ENCODE assay signal across 8 cellular contexts in the genomic region with DNA sequence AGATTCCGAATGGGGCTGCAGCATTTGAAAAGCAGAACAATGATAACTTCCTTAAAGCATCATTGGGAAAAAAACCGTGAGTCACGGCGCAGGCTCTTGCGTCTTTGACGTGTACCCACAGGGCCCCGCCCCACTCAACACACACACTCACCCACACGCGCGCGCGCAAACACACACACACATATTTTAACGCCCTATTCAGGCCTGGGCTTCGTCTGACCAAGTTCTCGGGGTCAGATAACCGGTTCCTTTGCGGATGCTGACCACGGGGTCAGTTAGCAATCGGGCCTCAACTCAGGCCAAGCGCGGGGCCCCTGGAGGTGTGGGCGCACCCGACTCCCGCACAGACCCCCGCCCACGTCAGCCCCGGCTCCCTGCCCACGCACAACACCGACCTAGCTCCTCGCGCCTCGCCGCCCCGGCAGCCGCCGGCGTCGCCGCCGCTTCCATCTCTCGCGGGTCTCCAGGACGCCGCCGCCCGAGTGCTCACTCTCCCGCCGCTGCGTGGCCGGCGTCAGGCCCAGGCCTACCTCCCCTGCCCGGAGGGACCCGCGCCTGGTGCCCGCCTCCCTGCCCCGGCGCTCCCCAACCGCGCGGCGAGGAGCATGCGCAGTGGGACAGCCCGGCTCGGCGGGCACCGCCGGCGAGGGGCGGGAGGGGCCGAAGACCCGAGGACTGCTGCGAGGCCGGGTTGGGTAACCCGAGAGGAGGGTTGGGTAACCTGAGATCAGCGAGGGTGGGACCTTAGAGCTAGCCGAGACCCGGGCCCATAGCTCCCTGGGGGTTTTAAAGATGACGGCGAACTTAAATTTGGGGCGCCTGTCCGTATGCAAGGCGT. TPM values are rescaled to one million over a fixed set of nuclear protein-coding genes. Genes with fewer than 3 reads are reported as not detected.
A peak's percentile ranks its signal among the peaks of the same experiment; 100 is the strongest.
DNase-seq lines count a peak whose midpoint lies in the region; ATAC-seq and TF ChIP-seq lines count a peak whose summit lies in the region.

A gene (minus strand): TSS at position 609 of the 838 bp plus-strand sequence. CDS start 159 bp downstream, at position 450.

- peak; percentile 89 for ATAC-seq in GM21447 (IDR thresholded peaks at IDR 0.05; ENCODE audit: unreplicated experiment)

- H4K20me1 ChIP-seq in OCI-LY3 (ENCODE audit: insufficient read depth, low read length): 0 out of 2 replicates have a peak, but pooled peaks cover 3% of the 10 kb centered on the region

- H3K4me3 ChIP-seq in HUES6 (ENCODE audit: low read depth, low read length): peak within 1 kb of the TSS; percentile 82
- H3K4me3 ChIP-seq in OCI-LY3 (ENCODE audit: low read length): peak within 1 kb of the TSS; percentile 91
- H3K4me3 ChIP-seq in epithelial cell of proximal tubule (ENCODE audit: low read depth, low read length): peak within 1 kb of the TSS; percentile 75

- H3K4me1 ChIP-seq in HUES6 (ENCODE audit: control insufficient read depth, insufficient read depth, low read length): peaks cover 10% of the 10 kb centered on the region
- H3K4me1 ChIP-seq in OCI-LY3 (ENCODE audit: low read length): peaks cover 9% of the 10 kb centered on the region

- H2AFZ ChIP-seq in OCI-LY3 (ENCODE audit: low read depth, low read length): peak within 1 kb of the TSS; percentile 96

- H3K79me2 ChIP-seq in OCI-LY3 (ENCODE audit: low read length): peaks cover 45% of the 10 kb centered on the region

- H3K27me3 ChIP-seq in HUES6 (ENCODE audit: control insufficient read depth, insufficient read depth, low read length) (no peaks in the 10 kb centered on the region), OCI-LY3 (ENCODE audit: low read depth, low read length) (no peaks in the 10 kb centered on the region)

- H3K9me3 ChIP-seq in HUES6 (ENCODE audit: control insufficient read depth, insufficient read depth, low read depth, low read length) (no peaks in the 10 kb centered on the region), OCI-LY3 (ENCODE audit: insufficient read depth, low read length) (no peaks in the 10 kb centered on the region)

- H3K9ac ChIP-seq in HUES6 (ENCODE audit: low read length): peak within 1 kb of the TSS; percentile 92
- H3K9ac ChIP-seq in OCI-LY3 (ENCODE audit: low read length): peak within 1 kb of the TSS; percentile 97

- TF ChIP-seq CTCF in OCI-LY3 (IDR thresholded peaks at IDR 0.05; ENCODE audit: low read depth, low read length): no peak
- TF ChIP-seq CTCF in epithelial cell of proximal tubule (conservative IDR thresholded peaks at IDR 0.05; ENCODE audit: low read depth, low read length): no peak

- DNase-seq in D341Med (ENCODE audit: low spot score): peak; percentile 96
- DNase-seq in activated T-cell treated with anti-CD3 and anti-CD28 coated beads for 48 hours (ENCODE audit: low read depth): peak; percentile 79
- peak; percentile 70 for DNase-seq in epithelial cell of proximal tubule (ENCODE audit: low read depth)
- peak; percentile 93 for DNase-seq in mucosa of gallbladder (ENCODE audit: low spot score)
- peak; percentile 76 for DNase-seq in stimulated activated CD8-positive, alpha-beta memory T cell treated with anti-CD3 and anti-CD28 coated beads, Interleukin-4, amount 100 ng/mL, for 24 hours (ENCODE audit: low read depth)

- peak within 1 kb of the TSS; percentile 95 for H3K27ac ChIP-seq in HUES6 (ENCODE audit: low read depth, low read length)
- H3K27ac ChIP-seq in OCI-LY3 (ENCODE audit: low read length): peak within 1 kb of the TSS; percentile 79

- peak within 1 kb of the TSS; percentile 87 for H3K4me2 ChIP-seq in OCI-LY3 (ENCODE audit: low read length)

- no peaks in the 10 kb centered on the region for H3K36me3 ChIP-seq in HUES6 (ENCODE audit: control insufficient read depth, insufficient read depth, low read length)
- H3K36me3 ChIP-seq in OCI-LY3 (replicated peaks; ENCODE audit: low read depth, low read length): no peaks in the 10 kb centered on the region

RNA-seq across cellular contexts. Expression of the gene that starts here (rescaled TPM):
- 5.8 and 8.2 TPM in 2 replicates for total RNA-seq in epithelial cell of proximal tubule
- 8.2 TPM for total RNA-seq in mucosa of gallbladder

Comparison
In these comparisons a context has a peak if more than half of its experiments do, and no peak if none do; other contexts are left out.
1. Peak in every context shown above with its lines: DNase-seq, ATAC-seq, H3K4me3 ChIP-seq and H3K27ac ChIP-seq.